In genomic region chr10:119640875-119641526, GRCh38 we compare ENCODE assay signal across 21 cellular contexts. TPM values are rescaled to one million over a fixed set of nuclear protein-coding genes. Genes with fewer than 3 reads are reported as not detected.
DNase-seq lines count a peak whose midpoint lies in the region; ATAC-seq, FAIRE-seq and TF ChIP-seq lines count a peak whose summit lies in the region.
"Had no signal": no experiment of that assay in that cellular context is flagged by ENCODE, and none has a peak within 500 bp of the region (broad histone marks: within the 10 kb centered on the region; RNA-seq: fewer than 3 reads in every experiment).

No MANE protein-coding gene starts in this region.

- H3K36me3 ChIP-seq in ACC112 (ENCODE audit: insufficient read depth, low read length) (no peaks in the 10 kb centered on the region), mucosa of descending colon (ENCODE audit: low read depth) (no peaks in the 10 kb centered on the region), colonic mucosa (no peaks in the 10 kb centered on the region), vagina (no peaks in the 10 kb centered on the region)

- TF ChIP-seq POLR2A in vagina (IDR thresholded peaks at IDR 0.05), result no peak

- ATAC-seq in left lobe of liver (peak; percentile 86), mucosa of descending colon (peak; percentile 85)
- ATAC-seq in stimulated activated naive B cell treated with anti-CD40 and anti-IgM and Interleukin-4, amounts not matched to agents 10 μg/mL and 1 μg/mL and 100 μg/mL, for 72 hours (replicated peaks), result no peak
- ATAC-seq: A549; CD8-positive, alpha-beta T cell had no signal

- peaks cover 0 to under 1% of the 10 kb centered on the region in 2 donors for H3K27me3 Mint-ChIP-seq in stimulated activated naive B cell treated with anti-CD40 and anti-IgM and Interleukin-4, amounts not matched to agents 10 μg/mL and 1 μg/mL and 100 μg/mL, for 72 hours
- H3K27me3 Mint-ChIP-seq: IgD-negative memory B cell had no signal

- no peaks in the 10 kb centered on the region for H3K4me1 Mint-ChIP-seq in stimulated activated naive B cell treated with anti-CD40 and anti-IgM and Interleukin-4, amounts not matched to agents 10 μg/mL and 1 μg/mL and 100 μg/mL, for 72 hours
- H3K4me1 Mint-ChIP-seq: B cell, IgD-negative memory B cell had no signal

- no peak overlapping the region for H3K27ac Mint-ChIP-seq in stimulated activated naive B cell treated with anti-CD40 and anti-IgM and Interleukin-4, amounts not matched to agents 10 μg/mL and 1 μg/mL and 100 μg/mL, for 72 hours
- H3K27ac Mint-ChIP-seq: B cell; CD8-positive, alpha-beta T cell; IgD-negative memory B cell had no signal

- H3K4me3 Mint-ChIP-seq in stimulated activated naive B cell treated with anti-CD40 and anti-IgM and Interleukin-4, amounts not matched to agents 10 μg/mL and 1 μg/mL and 100 μg/mL, for 72 hours, result no peak overlapping the region
- H3K4me3 Mint-ChIP-seq: B cell; CD8-positive, alpha-beta T cell; IgD-negative memory B cell had no signal

- H3K9me3 ChIP-seq in mucosa of descending colon (no peaks in the 10 kb centered on the region), colonic mucosa (no peaks in the 10 kb centered on the region), vagina (peaks cover 4% of the 10 kb centered on the region)
- H3K9me3 ChIP-seq: A549 had no signal

- no peaks in the 10 kb centered on the region for H3K36me3 Mint-ChIP-seq in stimulated activated naive B cell treated with anti-CD40 and anti-IgM and Interleukin-4, amounts not matched to agents 10 μg/mL and 1 μg/mL and 100 μg/mL, for 72 hours
- H3K36me3 Mint-ChIP-seq: CD8-positive, alpha-beta T cell had no signal

- DNase-seq in RPMI8226, result peak; percentile 7
- DNase-seq in left lobe of liver (ENCODE audit: low spot score), result no peak
- DNase-seq in mucosa of descending colon, result no peak
- DNase-seq in GM19239 (ENCODE audit: insufficient read length, low spot score), result no peak
- no peak for DNase-seq in colonic mucosa
- no peak for DNase-seq in vagina (ENCODE audit: extremely low spot score in 2 of 2)
- DNase-seq in stimulated activated naive B cell treated with anti-CD40 and anti-IgM and Interleukin-4, amounts not matched to agents 10 μg/mL and 1 μg/mL and 100 μg/mL, for 72 hours, result no peak
- DNase-seq: Calu3; CD8-positive, alpha-beta T cell; DMS79 treated with DMSO at 0.1 percent for 48 hours; GF-D8; GM23248; HCEC 1CT had no signal

- H3K27me3 ChIP-seq in ACC112 (ENCODE audit: insufficient read depth, low read length) (no peaks in the 10 kb centered on the region), colonic mucosa (no peaks in the 10 kb centered on the region), vagina (no peaks in the 10 kb centered on the region)
- H3K27me3 ChIP-seq: BLaER1 treated with 17β-estradiol and CSF1 and Interleukin-3, amounts not matched to agents 10 nM and 100 nM had no signal

- TF ChIP-seq CTCF in mucosa of descending colon (IDR thresholded peaks at IDR 0.05), result no peak
- TF ChIP-seq CTCF in colonic mucosa (IDR thresholded peaks at IDR 0.05), result no peak
- TF ChIP-seq CTCF in vagina (IDR thresholded peaks at IDR 0.05), result no peak

- no peaks in the 10 kb centered on the region for H3K79me2 ChIP-seq in ACC112 (ENCODE audit: control insufficient read depth, insufficient read depth, low read length, unreplicated experiment)

- H2AFZ ChIP-seq in ACC112 (ENCODE audit: low read length, unreplicated experiment), result peak overlapping the region; percentile 32
- H2AFZ ChIP-seq: GM23248 had no signal

- H3K4me1 ChIP-seq in ACC112 (ENCODE audit: control insufficient read depth, insufficient read depth, low read length, unreplicated experiment), result peaks cover 6% of the 10 kb centered on the region
- no peaks in the 10 kb centered on the region for H3K4me1 ChIP-seq in mucosa of descending colon (ENCODE audit: low read depth)
- H3K4me1 ChIP-seq in colonic mucosa, result no peaks in the 10 kb centered on the region
- H3K4me1 ChIP-seq in vagina, result peaks cover 7% of the 10 kb centered on the region
- H3K4me1 ChIP-seq: A549 had no signal

- H3K4me3 ChIP-seq in ACC112 (ENCODE audit: low read depth, low read length) (no peak overlapping the region), mucosa of descending colon (no peak overlapping the region), colonic mucosa (no peak overlapping the region), vagina (no peak overlapping the region)
- H3K4me3 ChIP-seq: A549; BLaER1 treated with 17β-estradiol and CSF1 and Interleukin-3, amounts not matched to agents 10 nM and 100 nM; GM23248 had no signal

- intact Hi-C loops in mucosa of descending colon (cut with DNase I, micrococcal nuclease) (no loop called here), colonic mucosa (cut with DNase I) (no loop called here), vagina (cut with DNase I) (no loop called here)

- FAIRE-seq in GM19239 (lab: Jason Lieb, UNC), result no peak
- FAIRE-seq: A549, H54, HTR-8/SVneo had no signal

- no peaks in the 10 kb centered on the region for H3K9me3 Mint-ChIP-seq in stimulated activated naive B cell treated with anti-CD40 and anti-IgM and Interleukin-4, amounts not matched to agents 10 μg/mL and 1 μg/mL and 100 μg/mL, for 72 hours
- H3K9me3 Mint-ChIP-seq: CD8-positive, alpha-beta T cell had no signal

- H3K9ac ChIP-seq in colonic mucosa (ENCODE audit: low read depth in 2 of 2, low read length in 2 of 2), result no peak overlapping the region
- H3K9ac ChIP-seq: BLaER1 treated with 17β-estradiol and CSF1 and Interleukin-3, amounts not matched to agents 10 nM and 100 nM; GM23248 had no signal

- H3K27ac ChIP-seq in ACC112 (ENCODE audit: low read depth, low read length) (no peak overlapping the region), colonic mucosa (no peak overlapping the region), vagina (no peak overlapping the region)
- H3K27ac ChIP-seq: 22Rv1; A549; BLaER1 treated with 17β-estradiol and CSF1 and Interleukin-3, amounts not matched to agents 10 nM and 100 nM; GM23248 had no signal

RNA-seq across cellular contexts. Expression of gene BAG3, which starts 10.2 kb away (rescaled TPM):
- 11.3 TPM for total RNA-seq in left lobe of liver
- total RNA-seq in mucosa of descending colon, result 10 to 100 TPM; 15.4 to 55.9 (median 26.3) TPM
- 10 to 100 TPM; 30.4 to 48.9 TPM for total RNA-seq in colonic mucosa
- 69.0 TPM for total RNA-seq in vagina

RNA-seq across cellular contexts. Expression of gene TIAL1, which starts 44.2 kb away (rescaled TPM):
- 39.3 TPM for total RNA-seq in left lobe of liver
- total RNA-seq in mucosa of descending colon, result 100 to 1,000 TPM in 2 of 3 donors, 10 to 100 TPM in 1; 85.6 to 122 (median 101) TPM
- 100 to 1,000 TPM; 104 to 126 TPM for total RNA-seq in colonic mucosa
- 71.2 TPM for total RNA-seq in vagina

Comparison
In these comparisons a context has a peak if more than half of its experiments do, and no peak if none do; other contexts are left out.
1. ATAC-seq: peak in left lobe of liver (single experiment) and mucosa of descending colon (single experiment); none in stimulated activated naive B cell treated with anti-CD40 and anti-IgM and Interleukin-4, amounts not matched to agents 10 μg/mL and 1 μg/mL and 100 μg/mL, for 72 hours (0 of 2).